In genomic region chr17:44689492-44690217, GRCh38 we compare ENCODE assay signal across 8 cellular contexts. TPM values are rescaled to one million over a fixed set of nuclear protein-coding genes. Genes with fewer than 3 reads are reported as not detected.
A peak's percentile ranks its signal among the peaks of the same experiment; 100 is the strongest.
DNase-seq lines count a peak whose midpoint lies in the region; ATAC-seq and TF ChIP-seq lines count a peak whose summit lies in the region.

Gene CCDC43 (minus strand): TSS chr17:44689776. CDS start chr17:44689753, 23 bp downstream.

- peak within 1 kb of the TSS; percentile 96 for H3K27ac Mint-ChIP-seq in WTC11

- no peaks in the 10 kb centered on the region for H3K27me3 Mint-ChIP-seq in WTC11 (ENCODE audit: low read depth)

- intact Hi-C loops in spleen (cut with DNase I; ENCODE audit: low total_unique reads): no loop called here

- 0 to 1% (median 0%) methylated on average over 29 to 51 of the region's 51 CpGs for WGBS in spleen, 5 donors

- H3K4me3 Mint-ChIP-seq in WTC11: peak within 1 kb of the TSS; percentile 96

- no peaks in the 10 kb centered on the region for H3K27me3 ChIP-seq in spleen (replicated peaks in 1 of 7)

- H3K9me3 ChIP-seq in spleen: no peaks in the 10 kb centered on the region

- peaks cover 16% of the 10 kb centered on the region for H3K4me1 Mint-ChIP-seq in WTC11

- POLR2A ChIA-PET in WTC11 (lab: Charles Lee): interaction anchor here (0.6 kb wide), 1 partner anchor 39 kb away, joined by 3 read pairs; no protein-coding TSS in a partner anchor

- DNase-seq in 8988T (peak; percentile 58), NCI-H345 (lab: John Stamatoyannopoulos, UW) (peak; percentile 91), WTC11 (ENCODE audit: low spot score) (peak; percentile 93), cardiac fibroblast (ENCODE audit: low read depth in 2 of 2) (peak; percentile 96 to 97), inferior parietal cortex (ENCODE audit: extremely low spot score) (peak; percentile 94), spleen (peak; percentile 97)

- no peaks in the 10 kb centered on the region for H3K36me3 Mint-ChIP-seq in WTC11

- H3K36me3 ChIP-seq in spleen: peaks cover 0 to 21% (median 6%) of the 10 kb centered on the region in 6 donors

- peak in 1 of 3 donors; percentile 10 for TF ChIP-seq POLR2A in spleen (IDR thresholded peaks at IDR 0.05)

- CTCF ChIA-PET in WTC11 (lab: Charles Lee): interaction anchor here (0.8 to 2.2 kb wide), 4 partner anchors 19 to 167 kb away, joined by 3 to 14 read pairs (median 4); partner anchors contain the start of genes DBF4B and MEIOC

- no peaks in the 10 kb centered on the region for H3K9me3 Mint-ChIP-seq in WTC11

- peak within 1 kb of the TSS; percentile 70 to 88 (median 82) for H3K27ac ChIP-seq in spleen

- TF ChIP-seq CTCF in WTC11 (IDR thresholded peaks at IDR 0.05) (no peak), cardiac fibroblast (IDR thresholded peaks at IDR 0.05; ENCODE audit: low read depth, low read length) (no peak), spleen (IDR thresholded peaks at IDR 0.05 in 8 of 11, conservative IDR thresholded peaks at IDR 0.05 in 3 of 11) (no peak)

- H3K4me3 ChIP-seq in cardiac fibroblast (replicated peaks in 1 of 2; ENCODE audit: low read depth in 2 of 2, low read length in 2 of 2) (peak within 1 kb of the TSS; percentile 95 to 99), spleen (peak within 1 kb of the TSS; percentile 49 to 98 (median 84))

- H3K4me1 ChIP-seq in spleen: peaks cover 13 to 43% (median 27%) of the 10 kb centered on the region in 6 donors

- ATAC-seq in GM18858 (IDR thresholded peaks at IDR 0.05; ENCODE audit: unreplicated experiment): peak; percentile 63
- ATAC-seq in HG03159 (IDR thresholded peaks at IDR 0.05; ENCODE audit: unreplicated experiment): peak; percentile 92
- peak; percentile 98 for ATAC-seq in WTC11

TF ChIP-seq in WTC11, 78 proteins besides CTCF, POLR2A, EP300 and RAD21 (continues in another document):
- no peak for TF ChIP-seq RORB (CRISPR knock-in tag; IDR thresholded peaks at IDR 0.05)
- TF ChIP-seq, protein P1, sequence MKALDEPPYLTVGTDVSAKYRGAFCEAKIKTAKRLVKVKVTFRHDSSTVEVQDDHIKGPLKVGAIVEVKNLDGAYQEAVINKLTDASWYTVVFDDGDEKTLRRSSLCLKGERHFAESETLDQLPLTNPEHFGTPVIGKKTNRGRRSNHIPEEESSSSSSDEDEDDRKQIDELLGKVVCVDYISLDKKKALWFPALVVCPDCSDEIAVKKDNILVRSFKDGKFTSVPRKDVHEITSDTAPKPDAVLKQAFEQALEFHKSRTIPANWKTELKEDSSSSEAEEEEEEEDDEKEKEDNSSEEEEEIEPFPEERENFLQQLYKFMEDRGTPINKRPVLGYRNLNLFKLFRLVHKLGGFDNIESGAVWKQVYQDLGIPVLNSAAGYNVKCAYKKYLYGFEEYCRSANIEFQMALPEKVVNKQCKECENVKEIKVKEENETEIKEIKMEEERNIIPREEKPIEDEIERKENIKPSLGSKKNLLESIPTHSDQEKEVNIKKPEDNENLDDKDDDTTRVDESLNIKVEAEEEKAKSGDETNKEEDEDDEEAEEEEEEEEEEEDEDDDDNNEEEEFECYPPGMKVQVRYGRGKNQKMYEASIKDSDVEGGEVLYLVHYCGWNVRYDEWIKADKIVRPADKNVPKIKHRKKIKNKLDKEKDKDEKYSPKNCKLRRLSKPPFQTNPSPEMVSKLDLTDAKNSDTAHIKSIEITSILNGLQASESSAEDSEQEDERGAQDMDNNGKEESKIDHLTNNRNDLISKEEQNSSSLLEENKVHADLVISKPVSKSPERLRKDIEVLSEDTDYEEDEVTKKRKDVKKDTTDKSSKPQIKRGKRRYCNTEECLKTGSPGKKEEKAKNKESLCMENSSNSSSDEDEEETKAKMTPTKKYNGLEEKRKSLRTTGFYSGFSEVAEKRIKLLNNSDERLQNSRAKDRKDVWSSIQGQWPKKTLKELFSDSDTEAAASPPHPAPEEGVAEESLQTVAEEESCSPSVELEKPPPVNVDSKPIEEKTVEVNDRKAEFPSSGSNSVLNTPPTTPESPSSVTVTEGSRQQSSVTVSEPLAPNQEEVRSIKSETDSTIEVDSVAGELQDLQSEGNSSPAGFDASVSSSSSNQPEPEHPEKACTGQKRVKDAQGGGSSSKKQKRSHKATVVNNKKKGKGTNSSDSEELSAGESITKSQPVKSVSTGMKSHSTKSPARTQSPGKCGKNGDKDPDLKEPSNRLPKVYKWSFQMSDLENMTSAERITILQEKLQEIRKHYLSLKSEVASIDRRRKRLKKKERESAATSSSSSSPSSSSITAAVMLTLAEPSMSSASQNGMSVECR (CRISPR knock-in tag; IDR thresholded peaks at IDR 0.05; ENCODE audit: borderline replicate concordance): peak; percentile 92; the same call in 1 of the 2 replicates
- TF ChIP-seq GTF2I (CRISPR knock-in tag; conservative IDR thresholded peaks at IDR 0.05): no peak
- no peak for TF ChIP-seq E2F1 (CRISPR knock-in tag; IDR thresholded peaks at IDR 0.05)
- TF ChIP-seq PRRX2 (CRISPR knock-in tag; IDR thresholded peaks at IDR 0.05): no peak
- no peak for TF ChIP-seq ELF4 (CRISPR knock-in tag; IDR thresholded peaks at IDR 0.05; ENCODE audit: low read depth)
- peak; percentile 81 for TF ChIP-seq FOXK1 (CRISPR knock-in tag; IDR thresholded peaks at IDR 0.05)
- peak; percentile 70 for TF ChIP-seq FOXP4 (CRISPR knock-in tag; IDR thresholded peaks at IDR 0.05)
- TF ChIP-seq ATF1 (CRISPR knock-in tag; IDR thresholded peaks at IDR 0.05): no peak
- TF ChIP-seq TEAD4 (CRISPR knock-in tag; IDR thresholded peaks at IDR 0.05): peak; percentile 11; the same call in 1 of the 2 replicates
- peak; percentile 37; the same call in 1 of the 2 replicates for TF ChIP-seq GABPB1 (CRISPR knock-in tag; IDR thresholded peaks at IDR 0.05)
- TF ChIP-seq TEAD1 (CRISPR knock-in tag; IDR thresholded peaks at IDR 0.05): peak; percentile 89
- TF ChIP-seq MAX (CRISPR knock-in tag; IDR thresholded peaks at IDR 0.05): peak; percentile 89
- TF ChIP-seq JUN (CRISPR knock-in tag; IDR thresholded peaks at IDR 0.05): peak; percentile 45; the same call in 1 of the 2 replicates
- TF ChIP-seq SMAD3 (CRISPR knock-in tag; IDR thresholded peaks at IDR 0.05; ENCODE audit: borderline replicate concordance): peak; percentile 81; the same call in 1 of the 2 replicates
- TF ChIP-seq ZNF232 (CRISPR knock-in tag; IDR thresholded peaks at IDR 0.05): peak; percentile 69; the same call in 1 of the 2 replicates
- peak; percentile 87 for TF ChIP-seq FOXP1 (CRISPR knock-in tag; IDR thresholded peaks at IDR 0.05; ENCODE audit: borderline replicate concordance)
- no peak for TF ChIP-seq SOX15 (CRISPR knock-in tag; IDR thresholded peaks at IDR 0.05)
- TF ChIP-seq CREB1 (CRISPR knock-in tag; IDR thresholded peaks at IDR 0.05): 0 out of 2 replicates have a peak, but pooled peaks have one; percentile 37
- TF ChIP-seq, protein P2, sequence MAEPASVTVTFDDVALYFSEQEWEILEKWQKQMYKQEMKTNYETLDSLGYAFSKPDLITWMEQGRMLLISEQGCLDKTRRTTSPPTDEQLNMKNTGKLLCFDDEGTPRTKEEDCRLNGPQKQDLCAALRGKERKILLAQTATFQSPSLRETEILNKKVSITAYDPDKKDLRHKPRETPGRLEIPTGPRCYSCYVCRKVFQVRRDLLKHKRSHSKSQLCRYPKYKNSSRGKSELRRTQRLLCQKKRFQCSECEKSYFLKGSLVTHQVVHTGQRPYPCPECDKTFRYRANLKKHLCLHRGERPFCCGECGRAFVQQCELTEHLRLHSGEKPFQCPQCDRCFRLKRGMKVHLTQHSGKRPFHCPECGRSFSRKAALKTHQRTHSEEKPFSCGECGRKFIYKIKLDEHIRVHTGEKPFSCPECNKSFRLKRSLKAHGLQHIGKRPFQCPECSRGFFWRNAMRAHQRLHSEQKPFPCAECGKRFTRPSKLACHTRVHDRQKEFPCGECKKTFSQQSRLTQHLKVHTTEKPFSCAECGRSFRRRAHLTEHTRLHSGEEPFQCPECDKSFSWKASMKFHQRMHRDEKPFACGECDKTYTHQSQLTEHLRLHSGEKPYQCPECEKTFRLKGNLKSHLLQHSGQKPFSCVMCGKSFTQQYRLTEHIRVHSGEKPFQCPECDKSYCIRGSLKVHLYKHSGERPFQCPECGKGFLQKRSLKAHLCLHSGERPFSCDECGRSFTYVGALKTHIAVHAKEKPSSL (CRISPR knock-in tag; conservative IDR thresholded peaks at IDR 0.05): no peak
- peak; percentile 10; the same call in 1 of the 2 replicates for TF ChIP-seq ZNF317 (CRISPR knock-in tag; IDR thresholded peaks at IDR 0.05; ENCODE audit: borderline replicate concordance, low read depth)
- no peak for TF ChIP-seq NR1H2 (CRISPR knock-in tag; IDR thresholded peaks at IDR 0.05)
- TF ChIP-seq ETV6 (CRISPR knock-in tag; IDR thresholded peaks at IDR 0.05): 0 out of 2 replicates have a peak, but pooled peaks have one; percentile 84

RNA-seq across cellular contexts. Expression of gene CCDC43, which starts in this region (rescaled TPM):
- total RNA-seq in WTC11 (2021) (32.4 to 37.9 TPM (median 32.6 TPM) in 3 replicates), spleen (10 to 100 TPM; 14.3 to 19.9 (median 18.4) TPM)
- 10 to 100 TPM in 2 of 3 donors, 1 to 10 TPM in 1; 9.7 to 13.4 (median 11.5) TPM for polyA plus RNA-seq in spleen

Comparison
In these comparisons a context has a peak if more than half of its experiments do, and no peak if none do; other contexts are left out.
1. Peak in every context shown above with its lines: DNase-seq, ATAC-seq, H3K4me3 ChIP-seq and H3K27ac ChIP-seq.